ENCODE assay signal across 29 cellular contexts in the genomic region with DNA sequence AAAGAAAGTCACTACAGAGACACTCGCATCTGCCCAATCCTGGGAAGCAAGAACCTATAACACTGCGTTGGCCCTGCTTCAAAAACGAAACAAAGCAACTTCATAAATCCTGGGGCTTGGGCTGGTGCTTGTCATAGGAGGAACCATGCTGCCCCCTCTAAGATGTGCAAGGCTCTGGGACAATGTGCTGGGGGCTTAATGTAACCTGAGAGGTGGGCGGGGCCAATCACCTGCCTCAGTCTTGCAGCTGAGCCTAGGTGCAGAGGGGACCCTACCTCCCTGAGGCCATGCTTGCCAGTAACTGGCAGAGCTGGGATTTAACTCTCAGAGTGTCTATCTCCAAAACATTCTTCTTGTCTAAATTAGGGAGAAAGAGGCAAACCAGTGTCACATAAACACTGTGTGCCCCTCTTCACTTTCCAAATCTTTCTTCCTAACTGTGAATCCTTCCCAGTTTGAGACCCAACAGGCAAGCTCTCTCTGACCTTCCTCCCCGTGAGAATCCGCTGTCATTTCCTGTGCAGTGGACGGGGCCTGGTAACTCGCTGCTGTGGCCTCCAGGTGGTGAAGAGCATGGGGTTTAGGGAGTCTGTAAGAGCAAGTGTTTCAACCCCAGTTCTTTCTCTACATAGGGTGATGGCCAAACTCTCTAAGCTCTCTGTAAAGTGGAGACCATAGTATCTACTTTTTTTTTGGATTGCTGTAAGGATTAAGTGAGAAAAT.
DNase-seq lines count a peak whose midpoint lies in the region; ATAC-seq and TF ChIP-seq lines count a peak whose summit lies in the region.
"Had no signal": no experiment of that assay in that cellular context is flagged by ENCODE, and none has a peak within 500 bp of the region (broad histone marks: within the 10 kb centered on the region; RNA-seq: fewer than 3 reads in every experiment).

No MANE protein-coding gene starts in this region.

- H3K4me3 Mint-ChIP-seq in activated T-cell treated with anti-CD3 and anti-CD28 coated beads, Interleukin-2, amount 50 U/mL, for 24 hours: no peak overlapping the region
- no peak overlapping the region for H3K4me3 Mint-ChIP-seq in activated CD8-positive, alpha-beta memory T cell treated with anti-CD3 and anti-CD28 coated beads, Interleukin-2, amount 10 ng/mL, durations not matched to agents 7 days and 5 days
- H3K4me3 Mint-ChIP-seq: immature natural killer cell, neural crest cell, T-helper 17 cell had no signal

- H3K4me1 ChIP-seq in OCI-LY1 (ENCODE audit: insufficient read depth, low read length, severe bottlenecking) (peaks cover 9% of the 10 kb centered on the region), osteoblast (ENCODE audit: insufficient read depth, low read length) (peaks cover 14% of the 10 kb centered on the region)

- no peak overlapping the region for H3K9ac ChIP-seq in OCI-LY1 (ENCODE audit: low read length)

- H3K27me3 Mint-ChIP-seq in activated T-cell treated with anti-CD3 and anti-CD28 coated beads, Interleukin-2, amount 50 U/mL, for 24 hours: peaks cover 29% of the 10 kb centered on the region
- H3K27me3 Mint-ChIP-seq in activated CD8-positive, alpha-beta memory T cell treated with anti-CD3 and anti-CD28 coated beads, Interleukin-2, amount 10 ng/mL, durations not matched to agents 7 days and 5 days: peaks cover 6% of the 10 kb centered on the region

- no peaks in the 10 kb centered on the region for H3K27me3 ChIP-seq in OCI-LY1 (ENCODE audit: insufficient read depth, low read length)
- peaks cover 4% of the 10 kb centered on the region for H3K27me3 ChIP-seq in osteoblast (ENCODE audit: insufficient read depth, low read length)
- H3K27me3 ChIP-seq: breast epithelium, gastroesophageal sphincter, hepatocyte had no signal

- peak overlapping the region; percentile 66 for H3K4me2 ChIP-seq in OCI-LY1 (ENCODE audit: low read length)
- no peak overlapping the region for H3K4me2 ChIP-seq in osteoblast (ENCODE audit: insufficient read depth, low read length)
- H3K4me2 ChIP-seq: hepatocyte had no signal

- H3K4me3 ChIP-seq in OCI-LY1 (ENCODE audit: low read depth, low read length, poor library complexity, severe bottlenecking) (peak overlapping the region; percentile 48), osteoblast (ENCODE audit: insufficient read depth, low read length) (no peak overlapping the region)
- H3K4me3 ChIP-seq: breast epithelium, gastroesophageal sphincter, hepatocyte, thoracic aorta had no signal

- H3K9me3 ChIP-seq in OCI-LY1 (ENCODE audit: low read length): no peaks in the 10 kb centered on the region
- no peaks in the 10 kb centered on the region for H3K9me3 ChIP-seq in osteoblast (ENCODE audit: low read depth, low read length)
- H3K9me3 ChIP-seq: breast epithelium, gastroesophageal sphincter, thoracic aorta had no signal

- H4K20me1 ChIP-seq in OCI-LY1 (ENCODE audit: insufficient read depth, low read length) (no peaks in the 10 kb centered on the region), osteoblast (ENCODE audit: insufficient read depth, low read length) (no peaks in the 10 kb centered on the region)

- H3K36me3 ChIP-seq in OCI-LY1 (ENCODE audit: insufficient read depth, low read length) (no peaks in the 10 kb centered on the region; the same call in 1 of the 2 replicates), osteoblast (ENCODE audit: insufficient read depth, low read length) (no peaks in the 10 kb centered on the region)
- H3K36me3 ChIP-seq: breast epithelium, gastroesophageal sphincter, thoracic aorta had no signal

- H3K36me3 Mint-ChIP-seq in activated T-cell treated with anti-CD3 and anti-CD28 coated beads, Interleukin-2, amount 50 U/mL, for 24 hours (ENCODE audit: low read depth): no peaks in the 10 kb centered on the region
- H3K36me3 Mint-ChIP-seq in activated CD8-positive, alpha-beta memory T cell treated with anti-CD3 and anti-CD28 coated beads, Interleukin-2, amount 10 ng/mL, durations not matched to agents 7 days and 5 days: no peaks in the 10 kb centered on the region
- H3K36me3 Mint-ChIP-seq: activated naive CD4-positive, alpha-beta T cell treated with anti-CD3 and anti-CD28 coated beads, Interleukin-2, amount 50 U/mL, for 72 hours; immature natural killer cell had no signal

- H2AFZ ChIP-seq in OCI-LY1 (ENCODE audit: low read length) (peak overlapping the region; percentile 82), osteoblast (ENCODE audit: low read length) (no peak overlapping the region)
- H2AFZ ChIP-seq: hepatocyte had no signal

- peak; percentile 8 for DNase-seq in activated T-cell treated with anti-CD3 and anti-CD28 coated beads, Interleukin-2, amount 50 U/mL, for 24 hours
- DNase-seq in activated T-cell treated with anti-CD3 and anti-CD28 coated beads for 4 hours: no peak
- DNase-seq in iPS-NIHi11 (ENCODE audit: low spot score): peak; percentile 69
- DNase-seq in osteoblast (ENCODE audit: insufficient read length, low spot score, missing footprints): peak; percentile 52
- no peak for DNase-seq in activated CD8-positive, alpha-beta memory T cell treated with anti-CD3 and anti-CD28 coated beads, Interleukin-2, amount 10 ng/mL, durations not matched to agents 7 days and 5 days
- DNase-seq in NK-92 treated with Interleukin-12 subunit alpha and Interleukin-12 subunit beta, amount 100 ng/mL, for 24 hours (lab: John Stamatoyannopoulos, UW): no peak
- DNase-seq in GM10266 (ENCODE audit: extremely low spot score): no peak
- DNase-seq: activated CD4-positive, alpha-beta T cell treated with anti-CD3 and anti-CD28 coated beads, Interleukin-2, amount 50 U/mL, for 48 hours; activated CD4-positive, CD25-positive, alpha-beta regulatory T cell treated with anti-CD3 and anti-CD28 coated beads, Interleukin-2, amount 50 U/mL, for 72 hours; activated CD8-positive, alpha-beta memory T cell treated with anti-CD3 and anti-CD28 coated beads, Interleukin-2, amount 50 U/mL, for 4 hours; DMS79 treated with DMSO at 0.1 percent for 48 hours; GF-D8; immature natural killer cell; left cardiac atrium; NCI-H146; NCI-H510A; PC-3; right cardiac atrium; SHP77; stimulated activated CD4-positive, alpha-beta T cell treated with anti-CD3 and anti-CD28 coated beads, Interleukin-1b, Interleukin-23, amount 100 ng/mL, for 48 hours; stimulated activated naive CD8-positive, alpha-beta T cell treated with anti-CD3 and anti-CD28 coated beads, Interleukin-15, Interleukin-2, amounts not matched to agents 100 U/mL and 50 U/mL, for 24 hours; T-helper 17 cell had no signal

- H3F3A ChIP-seq in OCI-LY1 (ENCODE audit: insufficient read depth, low read length): no peaks in the 10 kb centered on the region

- peak overlapping the region; percentile 20 for H3K27ac Mint-ChIP-seq in activated T-cell treated with anti-CD3 and anti-CD28 coated beads, Interleukin-2, amount 50 U/mL, for 24 hours
- no peak overlapping the region for H3K27ac Mint-ChIP-seq in activated CD8-positive, alpha-beta memory T cell treated with anti-CD3 and anti-CD28 coated beads, Interleukin-2, amount 10 ng/mL, durations not matched to agents 7 days and 5 days
- H3K27ac Mint-ChIP-seq: activated naive CD4-positive, alpha-beta T cell treated with anti-CD3 and anti-CD28 coated beads, Interleukin-2, amount 50 U/mL, for 72 hours; immature natural killer cell; T-helper 17 cell had no signal

- TF ChIP-seq CTCF in OCI-LY1 (IDR thresholded peaks at IDR 0.05; ENCODE audit: low read length) (no peak), osteoblast (IDR thresholded peaks at IDR 0.05; ENCODE audit: extremely low read depth, low read depth, low read length) (no peak), GM10266 (IDR thresholded peaks at IDR 0.05; ENCODE audit: control insufficient read depth, insufficient read depth, low read depth, missing control alignments) (no peak)

- H3K79me2 ChIP-seq in OCI-LY1 (ENCODE audit: insufficient read depth, low read length): no peaks in the 10 kb centered on the region
- H3K79me2 ChIP-seq in osteoblast (ENCODE audit: insufficient read depth, low read length): no peaks in the 10 kb centered on the region
- H3K79me2 ChIP-seq: hepatocyte had no signal

- H3K9me3 Mint-ChIP-seq in activated T-cell treated with anti-CD3 and anti-CD28 coated beads, Interleukin-2, amount 50 U/mL, for 24 hours: no peaks in the 10 kb centered on the region
- no peaks in the 10 kb centered on the region for H3K9me3 Mint-ChIP-seq in activated CD8-positive, alpha-beta memory T cell treated with anti-CD3 and anti-CD28 coated beads, Interleukin-2, amount 10 ng/mL, durations not matched to agents 7 days and 5 days (ENCODE audit: low read depth)
- H3K9me3 Mint-ChIP-seq: activated naive CD4-positive, alpha-beta T cell treated with anti-CD3 and anti-CD28 coated beads, Interleukin-2, amount 50 U/mL, for 72 hours; immature natural killer cell; neural crest cell had no signal

- ATAC-seq in activated CD8-positive, alpha-beta memory T cell treated with anti-CD3 and anti-CD28 coated beads, Interleukin-2, amount 10 ng/mL, durations not matched to agents 7 days and 5 days: no peak
- ATAC-seq: activated naive CD4-positive, alpha-beta T cell treated with anti-CD3 and anti-CD28 coated beads, Interleukin-2, amount 50 U/mL, for 72 hours; gastroesophageal sphincter; left cardiac atrium; PC-3; right cardiac atrium; stimulated activated naive CD8-positive, alpha-beta T cell treated with anti-CD3 and anti-CD28 coated beads, Interleukin-15, Interleukin-2, amounts not matched to agents 100 U/mL and 50 U/mL, for 24 hours; T-helper 17 cell had no signal

- H3K27ac ChIP-seq in OCI-LY1 (ENCODE audit: low read depth, low read length, poor library complexity, severe bottlenecking) (no peak overlapping the region), osteoblast (ENCODE audit: low read depth, low read length) (no peak overlapping the region)
- H3K27ac ChIP-seq: breast epithelium, gastroesophageal sphincter, hepatocyte, thoracic aorta had no signal

- no peaks in the 10 kb centered on the region for H3K9me2 ChIP-seq in OCI-LY1 (ENCODE audit: low read depth, low read length)

- CTCF ChIA-PET in activated CD8-positive, alpha-beta memory T cell treated with anti-CD3 and anti-CD28 coated beads, Interleukin-2, amount 10 ng/mL, durations not matched to agents 7 days and 5 days (lab: Charles Lee): no interaction called here

- H3K4me1 Mint-ChIP-seq in activated T-cell treated with anti-CD3 and anti-CD28 coated beads, Interleukin-2, amount 50 U/mL, for 24 hours (ENCODE audit: low read depth): no peaks in the 10 kb centered on the region
- no peaks in the 10 kb centered on the region for H3K4me1 Mint-ChIP-seq in activated CD8-positive, alpha-beta memory T cell treated with anti-CD3 and anti-CD28 coated beads, Interleukin-2, amount 10 ng/mL, durations not matched to agents 7 days and 5 days
- H3K4me1 Mint-ChIP-seq: immature natural killer cell had no signal

Comparison
In these comparisons a context has a peak if more than half of its experiments do, and no peak if none do; other contexts are left out.
1. DNase-seq: peak in activated T-cell treated with anti-CD3 and anti-CD28 coated beads, Interleukin-2, amount 50 U/mL, for 24 hours (single experiment), iPS-NIHi11 (single experiment) and osteoblast (single experiment); none in activated T-cell treated with anti-CD3 and anti-CD28 coated beads for 4 hours (single experiment), activated CD8-positive, alpha-beta memory T cell treated with anti-CD3 and anti-CD28 coated beads, Interleukin-2, amount 10 ng/mL, durations not matched to agents 7 days and 5 days (single experiment), NK-92 treated with Interleukin-12 subunit alpha and Interleukin-12 subunit beta, amount 100 ng/mL, for 24 hours (single experiment) and GM10266 (single experiment).